ENCODE assay signal across 28 cellular contexts in the genomic region with DNA sequence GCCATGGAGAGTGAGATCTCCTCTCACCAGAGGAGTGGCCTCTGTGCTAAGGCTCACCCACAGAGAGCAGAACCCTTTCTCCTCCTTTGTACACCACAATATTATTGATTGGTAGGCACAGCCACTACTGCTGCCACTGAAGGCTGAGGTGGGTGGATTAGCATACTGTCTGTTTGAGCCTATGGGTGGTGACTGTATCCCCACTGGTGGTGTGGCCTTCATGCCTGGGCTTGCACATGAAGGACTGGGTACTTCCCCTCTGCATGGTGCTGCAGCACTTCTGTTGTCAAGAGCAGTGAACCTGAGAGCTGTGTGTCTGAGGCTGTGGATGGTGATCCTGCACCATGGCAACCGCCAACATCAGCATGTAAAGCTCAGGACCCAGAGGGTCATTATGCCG. TPM values are rescaled to one million over a fixed set of nuclear protein-coding genes. Genes with fewer than 3 reads are reported as not detected.
A peak's percentile ranks its signal among the peaks of the same experiment; 100 is the strongest.
DNase-seq lines count a peak whose midpoint lies in the region; ATAC-seq and TF ChIP-seq lines count a peak whose summit lies in the region.
"Had no signal": no experiment of that assay in that cellular context is flagged by ENCODE, and none has a peak within 500 bp of the region (broad histone marks: within the 10 kb centered on the region; RNA-seq: fewer than 3 reads in every experiment).

No MANE protein-coding gene starts in this region.

- TF ChIP-seq CTCF in GM12865 (IDR thresholded peaks at IDR 0.05; ENCODE audit: insufficient read depth, low read depth, low read length, missing control alignments): no peak
- no peak for TF ChIP-seq CTCF in foreskin keratinocyte (conservative IDR thresholded peaks at IDR 0.05)
- no peak for TF ChIP-seq CTCF in nephron progenitor cell (IDR thresholded peaks at IDR 0.05)
- TF ChIP-seq CTCF in glutamatergic neuron (IDR thresholded peaks at IDR 0.05; ENCODE audit: partially characterized antibody, unreplicated experiment): no peak

- H3K9me3 Mint-ChIP-seq in nephron progenitor cell (peaks cover 22% of the 10 kb centered on the region), glutamatergic neuron (ENCODE audit: unreplicated experiment) (peaks cover 1% of the 10 kb centered on the region)

- H3K27me3 Mint-ChIP-seq in nephron progenitor cell (ENCODE audit: low read depth, poor library complexity) (no peaks in the 10 kb centered on the region), glutamatergic neuron (ENCODE audit: unreplicated experiment) (no peaks in the 10 kb centered on the region)
- H3K27me3 Mint-ChIP-seq: activated naive CD8-positive, alpha-beta T cell treated with anti-CD3 and anti-CD28 coated beads, Interleukin-2, amount 50 U/mL, for 24 hours had no signal

- ATAC-seq in GM19023 (IDR thresholded peaks at IDR 0.05; ENCODE audit: unreplicated experiment) (peak; percentile 60), HG03469 (IDR thresholded peaks at IDR 0.05; ENCODE audit: unreplicated experiment) (peak; percentile 48), foreskin keratinocyte (peak; percentile 62)
- ATAC-seq: activated naive CD8-positive, alpha-beta T cell treated with anti-CD3 and anti-CD28 coated beads, Interleukin-2, amount 50 U/mL, for 24 hours; body of pancreas; naive thymus-derived CD8-positive, alpha-beta T cell; right cardiac atrium had no signal

- H3K36me3 Mint-ChIP-seq in nephron progenitor cell (ENCODE audit: low read depth): no peaks in the 10 kb centered on the region
- H3K36me3 Mint-ChIP-seq in glutamatergic neuron (ENCODE audit: unreplicated experiment): peaks cover 26% of the 10 kb centered on the region

- no peaks in the 10 kb centered on the region for H3K27me3 ChIP-seq in foreskin keratinocyte
- H3K27me3 ChIP-seq: body of pancreas, hepatocyte, testis had no signal

- no peaks in the 10 kb centered on the region for H3K4me1 Mint-ChIP-seq in nephron progenitor cell
- no peaks in the 10 kb centered on the region for H3K4me1 Mint-ChIP-seq in glutamatergic neuron (ENCODE audit: low read depth, unreplicated experiment)
- H3K4me1 Mint-ChIP-seq: activated naive CD8-positive, alpha-beta T cell treated with anti-CD3 and anti-CD28 coated beads, Interleukin-2, amount 50 U/mL, for 24 hours; mesothelial cell of epicardium; naive thymus-derived CD8-positive, alpha-beta T cell had no signal

- H3K4me1 ChIP-seq in foreskin keratinocyte: no peaks in the 10 kb centered on the region
- H3K4me1 ChIP-seq: BLaER1 treated with 17β-estradiol and CSF1 and Interleukin-3, amounts not matched to agents 10 nM and 100 nM; body of pancreas; HAP-1; left ventricle myocardium inferior; testis had no signal

- DNase-seq in GM12865 (ENCODE audit: low read depth) (peak; percentile 11), foreskin keratinocyte (peak; percentile 24 to 48), nephron progenitor cell (no peak), middle frontal gyrus (ENCODE audit: extremely low spot score, low spot score) (no peak), glutamatergic neuron (no peak)
- DNase-seq in stimulated activated CD4-positive, alpha-beta T cell treated with anti-CD3 and anti-CD28 coated beads, Interleukin-4, amount 100 ng/mL, for 24 hours: no peak
- DNase-seq: activated gamma-delta T cell; activated naive CD8-positive, alpha-beta T cell treated with anti-CD3 and anti-CD28 coated beads, Interleukin-2, amount 50 U/mL, for 24 hours; activated T-cell treated with anti-CD3 and anti-CD28 coated beads, Interleukin-2, amount 50 U/mL, for 1 hour; body of pancreas; foreskin fibroblast; left ventricle myocardium inferior; naive thymus-derived CD8-positive, alpha-beta T cell; NCI-H1436 treated with DMSO at 0.1 percent for 48 hours; NCI-H524; right cardiac atrium; stimulated activated CD4-positive, alpha-beta T cell treated with anti-CD3 and anti-CD28 coated beads, Interleukin-12 subunit alpha, Interleukin-12 subunit beta, amount 100 ng/mL, for 4 hours; stimulated activated CD4-positive, alpha-beta T cell treated with anti-CD3 and anti-CD28 coated beads, Interleukin-4, amount 100 ng/mL, for 4 hours; stimulated activated naive CD4-positive, alpha-beta T cell treated with Interleukin-2 at 50 U/mL for 16 hours; testis had no signal

- H3K4me3 ChIP-seq in GM12865 (ENCODE audit: low read depth, low read length): no peak overlapping the region
- H3K4me3 ChIP-seq: BLaER1 treated with 17β-estradiol and CSF1 and Interleukin-3, amounts not matched to agents 10 nM and 100 nM; body of pancreas; HAP-1; hepatocyte; left ventricle myocardium inferior; SK-N-MC; testis had no signal

- no peak overlapping the region for H3K27ac ChIP-seq in foreskin keratinocyte
- H3K27ac ChIP-seq: BLaER1 treated with 17β-estradiol and CSF1 and Interleukin-3, amounts not matched to agents 10 nM and 100 nM; body of pancreas; hepatocyte; left ventricle myocardium inferior; SK-N-MC; testis had no signal

- no peak overlapping the region for H3K27ac Mint-ChIP-seq in nephron progenitor cell
- no peak overlapping the region for H3K27ac Mint-ChIP-seq in glutamatergic neuron (ENCODE audit: unreplicated experiment)
- H3K27ac Mint-ChIP-seq: activated naive CD8-positive, alpha-beta T cell treated with anti-CD3 and anti-CD28 coated beads, Interleukin-2, amount 50 U/mL, for 24 hours; mesothelial cell of epicardium; naive thymus-derived CD8-positive, alpha-beta T cell; T-helper 1 cell treated with Interleukin-12 subunit alpha and Interleukin-12 subunit beta and Interleukin-4 antibody, amounts not matched to agents 30 μg/mL and 1 μg/mL, for 36 hours had no signal

- no peak overlapping the region for H3K4me3 Mint-ChIP-seq in nephron progenitor cell
- H3K4me3 Mint-ChIP-seq in glutamatergic neuron (ENCODE audit: unreplicated experiment): no peak overlapping the region
- H3K4me3 Mint-ChIP-seq: activated naive CD8-positive, alpha-beta T cell treated with anti-CD3 and anti-CD28 coated beads, Interleukin-2, amount 50 U/mL, for 24 hours; mesothelial cell of epicardium; naive thymus-derived CD8-positive, alpha-beta T cell; T-helper 1 cell treated with Interleukin-12 subunit alpha and Interleukin-12 subunit beta and Interleukin-4 antibody, amounts not matched to agents 30 μg/mL and 1 μg/mL, for 36 hours had no signal

RNA-seq across cellular contexts. Expression of gene NECTIN3, which starts 35.7 kb away (rescaled TPM):
- total RNA-seq in foreskin keratinocyte (7.4 and 8.2 TPM in 2 replicates), glutamatergic neuron (ENCODE audit: unreplicated experiment) (22.6 TPM)
- 1.1 and 1.2 TPM in 2 replicates for polyA plus RNA-seq in foreskin keratinocyte

Comparison
In these comparisons a context has a peak if more than half of its experiments do, and no peak if none do; other contexts are left out.
1. DNase-seq: peak in GM12865 (single experiment) and foreskin keratinocyte (2 of 2); none in nephron progenitor cell (single experiment), middle frontal gyrus (single experiment), glutamatergic neuron (single experiment) and stimulated activated CD4-positive, alpha-beta T cell treated with anti-CD3 and anti-CD28 coated beads, Interleukin-4, amount 100 ng/mL, for 24 hours (single experiment).
2. Peak in every context shown above with its lines, with median percentiles within 50 percentile points of each other: ATAC-seq.